27 cellular contexts compared by ENCODE assay signal in genomic region chr3:176037636-176038035, GRCh38.
"Had no signal": no experiment of that assay in that cellular context is flagged by ENCODE, and none has a peak within 500 bp of the region (broad histone marks: within the 10 kb centered on the region; RNA-seq: fewer than 3 reads in every experiment).

No MANE protein-coding gene starts in this region.

- FAIRE-seq: endothelial cell of umbilical vein, kidney, urothelium cell line had no signal

- H3K27me3 ChIP-seq: dorsolateral prefrontal cortex, esophagus muscularis mucosa, gastrocnemius medialis, sigmoid colon, tibial nerve, upper lobe of left lung had no signal

- H3K27ac ChIP-seq: dorsolateral prefrontal cortex, esophagus muscularis mucosa, gastrocnemius medialis, ovary, psoas muscle, sigmoid colon, thoracic aorta, tibial nerve, upper lobe of left lung had no signal

- H3K9me3 ChIP-seq: esophagus muscularis mucosa, gastrocnemius medialis, ovary, psoas muscle, sigmoid colon, upper lobe of left lung had no signal

- H3K4me1 ChIP-seq: esophagus muscularis mucosa, gastrocnemius medialis, psoas muscle, sigmoid colon, upper lobe of left lung had no signal

- H3K4me3 ChIP-seq: dorsolateral prefrontal cortex, esophagus muscularis mucosa, gastrocnemius medialis, lung, ovary, psoas muscle, sigmoid colon, thoracic aorta, tibial nerve, upper lobe of left lung had no signal

- H3K36me3 ChIP-seq: esophagus muscularis mucosa, gastrocnemius medialis, ovary, sigmoid colon, thoracic aorta, tibial nerve, upper lobe of left lung had no signal

- DNase-seq: cortex of kidney; dorsolateral prefrontal cortex; effector CD4-positive, alpha-beta T cell; endodermal cell; foreskin fibroblast; gastrocnemius medialis; head of caudate nucleus; kidney; natural killer cell; occipital lobe; ovary; posterior cingulate gyrus; psoas muscle; right cardiac atrium; sigmoid colon; stimulated activated CD4-positive, alpha-beta T cell treated with anti-CD3 and anti-CD28 coated beads, Interleukin-2, amount 100 ng/mL, for 24 hours; stimulated activated CD4-positive, alpha-beta T cell treated with anti-CD3 and anti-CD28 coated beads, Interleukin-4, amount 100 ng/mL, for 24 hours; stimulated activated naive CD8-positive, alpha-beta T cell treated with anti-CD3 and anti-CD28 coated beads, Interleukin-15, Interleukin-2, amounts not matched to agents 100 U/mL and 50 U/mL, for 24 hours; upper lobe of left lung had no signal

- ATAC-seq: gastrocnemius medialis; left lobe of liver; natural killer cell; psoas muscle; right cardiac atrium; stimulated activated memory B cell treated with anti-CD40 and anti-IgM and Interleukin-4, amounts not matched to agents 10 μg/mL and 1 μg/mL and 100 μg/mL, for 72 hours; stimulated activated naive CD8-positive, alpha-beta T cell treated with anti-CD3 and anti-CD28 coated beads, Interleukin-15, Interleukin-2, amounts not matched to agents 100 U/mL and 50 U/mL, for 24 hours had no signal
